In genomic region chr11:125071408-125071807, GRCh38 we compare ENCODE assay signal across 10 cellular contexts. TPM values are rescaled to one million over a fixed set of nuclear protein-coding genes. Genes with fewer than 3 reads are reported as not detected.
DNase-seq lines count a peak whose midpoint lies in the region; ATAC-seq, FAIRE-seq and TF ChIP-seq lines count a peak whose summit lies in the region.
"Had no signal": no experiment of that assay in that cellular context is flagged by ENCODE, and none has a peak within 500 bp of the region (broad histone marks: within the 10 kb centered on the region; RNA-seq: fewer than 3 reads in every experiment).

No MANE protein-coding gene starts in this region.

- no peak overlapping the region for H2AFZ ChIP-seq in ACC112 (ENCODE audit: low read length, unreplicated experiment)

- peaks cover 28% of the 10 kb centered on the region for H3K4me1 ChIP-seq in ACC112 (ENCODE audit: control insufficient read depth, insufficient read depth, low read length, unreplicated experiment)

- TF ChIP-seq CTCF in HFFc6 (IDR thresholded peaks at IDR 0.05) (no peak), chondrocyte (IDR thresholded peaks at IDR 0.05) (no peak)

- 0 out of 2 replicates have a peak overlapping the region, but pooled peaks have one; percentile 9 for H3K4me3 Mint-ChIP-seq in HFFc6
- H3K4me3 Mint-ChIP-seq in chondrocyte (ENCODE audit: unreplicated experiment), result no peak overlapping the region
- H3K4me3 Mint-ChIP-seq in memory B cell, result peak overlapping the region; percentile 60
- H3K4me3 Mint-ChIP-seq: activated CD4-positive, alpha-beta T cell treated with anti-CD3 and anti-CD28 coated beads, Interleukin-2, amount 10 ng/mL, durations not matched to agents 24 days and 14 days; CD4-positive, alpha-beta T cell had no signal

- no peak for FAIRE-seq in GM12892 (lab: Jason Lieb, UNC)

- H3K27ac Mint-ChIP-seq in HFFc6, result peak overlapping the region; percentile 47
- peak overlapping the region; percentile 59 for H3K27ac Mint-ChIP-seq in chondrocyte (ENCODE audit: unreplicated experiment)
- H3K27ac Mint-ChIP-seq in memory B cell, result peak overlapping the region; percentile 86
- H3K27ac Mint-ChIP-seq: activated CD4-positive, alpha-beta T cell treated with anti-CD3 and anti-CD28 coated beads, Interleukin-2, amount 10 ng/mL, durations not matched to agents 24 days and 14 days; CD4-positive, alpha-beta T cell had no signal

- H3K27ac ChIP-seq in ACC112 (ENCODE audit: low read depth, low read length), result peak overlapping the region; percentile 40

- ATAC-seq in memory B cell (ENCODE audit: low read depth), result no peak

- TF ChIP-seq POLR2A in GM12892 (IDR thresholded peaks at IDR 0.05; ENCODE audit: low read depth, low read length), result no peak

- H3K36me3 Mint-ChIP-seq in HFFc6 (ENCODE audit: low read depth), result no peaks in the 10 kb centered on the region
- no peaks in the 10 kb centered on the region for H3K36me3 Mint-ChIP-seq in chondrocyte (ENCODE audit: low read depth)
- no peaks in the 10 kb centered on the region for H3K36me3 Mint-ChIP-seq in memory B cell

- peaks cover 4% of the 10 kb centered on the region for H3K27me3 Mint-ChIP-seq in HFFc6 (ENCODE audit: insufficient read depth)
- no peaks in the 10 kb centered on the region for H3K27me3 Mint-ChIP-seq in chondrocyte (ENCODE audit: low read depth)
- no peaks in the 10 kb centered on the region for H3K27me3 Mint-ChIP-seq in memory B cell

- H3K9me3 Mint-ChIP-seq in HFFc6, result no peaks in the 10 kb centered on the region
- no peaks in the 10 kb centered on the region for H3K9me3 Mint-ChIP-seq in chondrocyte (ENCODE audit: low read depth)
- no peaks in the 10 kb centered on the region for H3K9me3 Mint-ChIP-seq in memory B cell
- H3K9me3 Mint-ChIP-seq: activated CD4-positive, alpha-beta T cell treated with anti-CD3 and anti-CD28 coated beads, Interleukin-2, amount 10 ng/mL, durations not matched to agents 24 days and 14 days; CD4-positive, alpha-beta T cell had no signal

- H3K4me3 ChIP-seq in ACC112 (ENCODE audit: low read depth, low read length), result no peak overlapping the region

- no peaks in the 10 kb centered on the region for H3K27me3 ChIP-seq in ACC112 (ENCODE audit: insufficient read depth, low read length)

- H3K36me3 ChIP-seq in ACC112 (ENCODE audit: insufficient read depth, low read length), result no peaks in the 10 kb centered on the region

- H3K79me2 ChIP-seq in ACC112 (ENCODE audit: control insufficient read depth, insufficient read depth, low read length, unreplicated experiment), result no peaks in the 10 kb centered on the region

- H3K4me1 Mint-ChIP-seq in HFFc6 (ENCODE audit: low read depth) (peaks cover 42% of the 10 kb centered on the region), chondrocyte (ENCODE audit: low read depth) (peaks cover 18% of the 10 kb centered on the region), memory B cell (peaks cover 52% of the 10 kb centered on the region)

- DNase-seq in HFFc6 (no peak), chondrocyte (ENCODE audit: low spot score) (peak; percentile 68), memory B cell (ENCODE audit: low spot score in 2 of 2) (no peak), HT-29 (ENCODE audit: low spot score) (no peak), GM12892 (ENCODE audit: insufficient read length) (no peak), superior temporal gyrus (ENCODE audit: extremely low spot score) (no peak)
- DNase-seq in effector CD4-positive, alpha-beta T cell, result no peak
- DNase-seq: activated CD4-positive, alpha-beta T cell treated with anti-CD3 and anti-CD28 coated beads, Interleukin-2, amount 10 ng/mL, durations not matched to agents 24 days and 14 days; CD4-positive, alpha-beta T cell had no signal

RNA-seq across cellular contexts. Expression of gene SLC37A2, which starts 8.3 kb away (rescaled TPM):
- total RNA-seq in HFFc6 (2021; fragmentation: NEBNext Ultra II Directional; extraction: Animal tissue kit (Norgen Biotek cat#: 25700)), result 1 to 10 TPM; 1.7 to 4.5 (median 3.7) TPM
- 0.37 to 1.2 TPM in 2 of 3 replicates, not detected in the other for total RNA-seq in chondrocyte
- total RNA-seq in HT-29 (2014; rRNA removed; shearing (Covaris generic)), result 0.23 and 0.55 TPM in 2 replicates
- 1.4 TPM for polyA plus RNA-seq in GM12892 (2012; ENCODE audit: missing spikeins)

RNA-seq across cellular contexts. Expression of gene TMEM218, which starts 40.0 kb away (rescaled TPM):
- 10 to 100 TPM; 14.9 to 24.3 (median 20.7) TPM for total RNA-seq in HFFc6 (2021; fragmentation: NEBNext Ultra II Directional; extraction: Animal tissue kit (Norgen Biotek cat#: 25700))
- total RNA-seq in chondrocyte, result 11.5 to 15.2 TPM (median 12.0 TPM) in 3 replicates
- total RNA-seq in HT-29 (2014; rRNA removed; shearing (Covaris generic)), result 20.9 and 26.1 TPM in 2 replicates
- 24.7 TPM for polyA plus RNA-seq in GM12892 (2012; ENCODE audit: missing spikeins)
